Comparison of ENCODE assay signal across 8 cellular contexts in the genomic region with DNA sequence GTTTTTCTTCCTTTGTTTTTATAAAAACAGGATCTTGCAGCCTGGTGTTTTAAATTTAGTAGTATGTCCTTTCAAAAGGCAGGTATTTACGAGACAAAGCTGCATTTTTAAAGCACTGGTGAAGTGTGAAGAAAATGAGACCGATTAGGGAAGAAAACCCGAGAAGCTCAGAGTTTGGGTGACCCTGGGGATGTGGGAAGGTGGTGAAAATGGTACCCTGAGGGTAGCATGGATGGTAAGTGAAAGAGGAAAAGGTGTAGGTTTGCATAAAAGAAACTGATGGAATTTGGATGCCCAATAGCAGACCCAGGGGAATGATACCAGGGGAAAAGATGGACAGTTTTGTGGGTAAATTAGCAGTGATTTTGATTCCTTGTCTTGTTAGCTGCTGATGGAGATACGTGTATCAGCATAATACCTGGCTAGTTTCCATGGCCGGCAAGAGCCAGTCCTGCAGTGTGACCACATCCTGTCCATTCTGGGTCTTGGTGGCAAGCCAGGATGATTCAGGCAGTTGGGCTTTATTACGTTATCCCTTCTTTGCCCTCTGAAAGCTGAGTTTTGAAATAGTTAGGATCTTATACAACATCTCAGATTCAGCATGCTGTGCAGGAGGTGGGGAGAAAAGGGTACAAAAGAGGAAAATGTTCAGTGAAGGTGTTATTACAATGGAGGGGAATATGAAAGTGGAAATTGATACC. TPM values are rescaled to one million over a fixed set of nuclear protein-coding genes. Genes with fewer than 3 reads are reported as not detected.
DNase-seq lines count a peak whose midpoint lies in the region; ATAC-seq, FAIRE-seq and TF ChIP-seq lines count a peak whose summit lies in the region.

No MANE protein-coding gene starts in this region.

- no peak overlapping the region for H2BK120ac ChIP-seq in H1 (replicated peaks; ENCODE audit: low read depth, low read length)

- no peak for TF ChIP-seq CTCF in H1 (IDR thresholded peaks at IDR 0.05; ENCODE audit: control extremely low read depth in 1 of 3, insufficient read depth in 1 of 3, low read depth in 1 of 3, low read length in 3 of 3)
- TF ChIP-seq CTCF in nephron progenitor cell (IDR thresholded peaks at IDR 0.05): no peak

- no peaks in the 10 kb centered on the region for H3K27me3 ChIP-seq in H1 (replicated peaks in 1 of 4; ENCODE audit: control insufficient read depth in 3 of 4, extremely low read depth in 1 of 4, insufficient read depth in 3 of 4, low read length in 3 of 4)

- no peak overlapping the region for H3K56ac ChIP-seq in H1 (replicated peaks; ENCODE audit: insufficient read length, low read depth, low read length)

- H2BK5ac ChIP-seq in H1 (ENCODE audit: low read depth, low read length): peak overlapping the region; percentile 40; the same call in 1 of the 2 replicates

- no peak overlapping the region; the same call in 1 of the 2 replicates for H2BK12ac ChIP-seq in H1 (ENCODE audit: low read depth, low read length)

- 70% methylated on average over 6 of the region's 6 CpGs; no CpG with 5 or more reads in 1 of the 2 experiments for WGBS in H1 (ENCODE audit: extremely low coverage in 1 of 2, insufficient coverage in 1 of 2, insufficient read length in 1 of 2, insufficient replicate concordance in 2 of 2, low coverage in 1 of 2, low lambda C conversion rate in 2 of 2, missing lambda C conversion rate in 1 of 2), 2 experiments

- peak overlapping the region; percentile 2 to 43; a peak in 2 of 4 replicates for H3K4me2 ChIP-seq in H1 (ENCODE audit: insufficient read depth in 1 of 2, low read depth in 2 of 2, low read length in 2 of 2)

- H4K8ac ChIP-seq in H1 (ENCODE audit: extremely low read depth, insufficient read depth, low read length): no peak overlapping the region

- POLR2A ChIA-PET in H1 (lab: Charles Lee; ENCODE audit: partially characterized antibody): interaction anchor here (1.4 to 2.9 kb wide), 4 partner anchors 9 to 46 kb away, joined by 4 to 19 read pairs (median 10); a partner anchor contains a TSS
- POLR2A ChIA-PET in activated CD4-positive, alpha-beta memory T cell treated with anti-CD3 and anti-CD28 coated beads, Interleukin-2, amount 10 ng/mL, durations not matched to agents 7 days and 5 days (lab: Charles Lee): no interaction called here

- H2BK20ac ChIP-seq in H1 (ENCODE audit: low read length): no peak overlapping the region

- peaks cover 45% of the 10 kb centered on the region for H3K36me3 Mint-ChIP-seq in nephron progenitor cell (ENCODE audit: low read depth)
- peaks cover 10% of the 10 kb centered on the region for H3K36me3 Mint-ChIP-seq in activated CD4-positive, alpha-beta memory T cell treated with anti-CD3 and anti-CD28 coated beads, Interleukin-2, amount 10 ng/mL, durations not matched to agents 7 days and 5 days (ENCODE audit: low read depth)

- no peak overlapping the region for H2AK5ac ChIP-seq in H1 (ENCODE audit: low read depth, low read length)

- no peak overlapping the region for H3K23ac ChIP-seq in H1 (ENCODE audit: insufficient read length)

- no peaks in the 10 kb centered on the region for H4K20me1 ChIP-seq in H1 (replicated peaks in 1 of 2; ENCODE audit: control insufficient read depth in 1 of 2, insufficient read depth in 2 of 2, low read length in 2 of 2)

- H3K4me3 Mint-ChIP-seq in nephron progenitor cell: no peak overlapping the region
- H3K4me3 Mint-ChIP-seq in activated CD4-positive, alpha-beta memory T cell treated with anti-CD3 and anti-CD28 coated beads, Interleukin-2, amount 10 ng/mL, durations not matched to agents 7 days and 5 days: no peak overlapping the region

- DNase-seq in NOMO-1 treated with DMSO at 0.1 percent for 48 hours (lab: John Stamatoyannopoulos, UW; ENCODE audit: unreplicated experiment): peak; percentile 65
- DNase-seq in H1 (ENCODE audit: low read depth in 1 of 2, low spot score in 2 of 2): no peak
- DNase-seq in nephron progenitor cell: no peak
- DNase-seq in NCI-H345 (lab: John Stamatoyannopoulos, UW): no peak
- DNase-seq in NCI-H146 (lab: John Stamatoyannopoulos, UW): no peak
- no peak for DNase-seq in activated CD4-positive, alpha-beta memory T cell treated with anti-CD3 and anti-CD28 coated beads, Interleukin-2, amount 10 ng/mL, durations not matched to agents 7 days and 5 days

- peak; percentile 54 for ATAC-seq in GM19463 (IDR thresholded peaks at IDR 0.05; ENCODE audit: unreplicated experiment)
- ATAC-seq in HG02610 (IDR thresholded peaks at IDR 0.05; ENCODE audit: unreplicated experiment): no peak

- H3K4me1 ChIP-seq in H1 (replicated peaks in 1 of 4; ENCODE audit: control insufficient read depth in 3 of 4, insufficient read depth in 4 of 4, low read length in 3 of 4): peaks cover 6 to 17% (median 10%) of the 10 kb centered on the region in 4 experiments

- TF ChIP-seq RAD21 in H1 (IDR thresholded peaks at IDR 0.05 in 1 of 2, conservative IDR thresholded peaks at IDR 0.05 in 1 of 2; ENCODE audit: low read depth in 2 of 2, low read length in 2 of 2): no peak

- H3K4me3 ChIP-seq in H1 (ENCODE audit: extremely low read depth in 1 of 4, insufficient read depth in 2 of 4, low read depth in 3 of 4, low read length in 4 of 4): no peak overlapping the region

- H3K14ac ChIP-seq in H1 (ENCODE audit: insufficient read length): no peak overlapping the region

- H3K9me3 ChIP-seq in H1 (ENCODE audit: insufficient read depth in 2 of 2, low read depth in 1 of 2, low read length in 1 of 2): no peaks in the 10 kb centered on the region

- H3K79me2 ChIP-seq in H1 (ENCODE audit: control insufficient read depth in 1 of 2, insufficient read depth in 2 of 2, low read length in 2 of 2): peaks cover 5 to 82% of the 10 kb centered on the region in 2 experiments; a peak in 3 of 4 replicates

- peak overlapping the region; percentile 51 for H3K27ac Mint-ChIP-seq in nephron progenitor cell
- H3K27ac Mint-ChIP-seq in activated CD4-positive, alpha-beta memory T cell treated with anti-CD3 and anti-CD28 coated beads, Interleukin-2, amount 10 ng/mL, durations not matched to agents 7 days and 5 days: no peak overlapping the region

- no peak overlapping the region for H3K9ac ChIP-seq in H1 (replicated peaks in 1 of 4; ENCODE audit: extremely low read depth in 1 of 4, low read depth in 3 of 4, low read length in 3 of 4)

- no peak overlapping the region for H3K27ac ChIP-seq in H1 (ENCODE audit: low read depth, low read length)

- peaks cover 45% of the 10 kb centered on the region for H3K4me1 Mint-ChIP-seq in nephron progenitor cell
- peaks cover 18% of the 10 kb centered on the region for H3K4me1 Mint-ChIP-seq in activated CD4-positive, alpha-beta memory T cell treated with anti-CD3 and anti-CD28 coated beads, Interleukin-2, amount 10 ng/mL, durations not matched to agents 7 days and 5 days

- TF ChIP-seq EP300 in H1 (IDR thresholded peaks at IDR 0.05; ENCODE audit: borderline replicate concordance in 1 of 2, low read depth in 2 of 2, low read length in 2 of 2): no peak

- peak overlapping the region; percentile 85; the same call in 1 of the 2 replicates for H3K18ac ChIP-seq in H1 (ENCODE audit: extremely low read depth, low read length)

- H2AFZ ChIP-seq in H1 (ENCODE audit: low read length): no peak overlapping the region

- no peaks in the 10 kb centered on the region for H3K27me3 Mint-ChIP-seq in nephron progenitor cell (ENCODE audit: low read depth, poor library complexity)
- no peaks in the 10 kb centered on the region for H3K27me3 Mint-ChIP-seq in activated CD4-positive, alpha-beta memory T cell treated with anti-CD3 and anti-CD28 coated beads, Interleukin-2, amount 10 ng/mL, durations not matched to agents 7 days and 5 days

- FAIRE-seq in H1 (lab: Jason Lieb, UNC): peak; percentile 24

- no peaks in the 10 kb centered on the region for H3K23me2 ChIP-seq in H1 (ENCODE audit: low read depth, low read length)

- CTCF ChIA-PET in H1 (lab: Charles Lee; ENCODE audit: partially characterized antibody): interaction anchor here (0.6 to 1.4 kb wide), 6 partner anchors 9 to 462 kb away, joined by 3 to 4 read pairs (median 3); a partner anchor contains a TSS
- CTCF ChIA-PET in activated CD4-positive, alpha-beta memory T cell treated with anti-CD3 and anti-CD28 coated beads, Interleukin-2, amount 10 ng/mL, durations not matched to agents 7 days and 5 days (lab: Charles Lee): interaction anchor here (0.6 kb wide), 1 partner anchor 378 kb away, joined by 3 read pairs; no protein-coding TSS in a partner anchor

- H4K91ac ChIP-seq in H1 (replicated peaks; ENCODE audit: insufficient read length, low read length): no peak overlapping the region

- 0 out of 3 replicates have a peak, but pooled peaks of 1 of the 2 experiments have one; percentile 20 for TF ChIP-seq POLR2A in H1 (IDR thresholded peaks at IDR 0.05; ENCODE audit: control extremely low read depth in 1 of 2, low read depth in 2 of 2, low read length in 2 of 2)

- no peaks in the 10 kb centered on the region for H3K9me3 Mint-ChIP-seq in nephron progenitor cell
- H3K9me3 Mint-ChIP-seq in activated CD4-positive, alpha-beta memory T cell treated with anti-CD3 and anti-CD28 coated beads, Interleukin-2, amount 10 ng/mL, durations not matched to agents 7 days and 5 days: no peaks in the 10 kb centered on the region

- no peak overlapping the region for H3K4ac ChIP-seq in H1 (replicated peaks; ENCODE audit: insufficient read length, low read depth, low read length)

- H4K5ac ChIP-seq in H1 (ENCODE audit: insufficient read length, low read depth, low read length): no peak overlapping the region

- H2BK15ac ChIP-seq in H1 (ENCODE audit: low read length): 0 out of 2 replicates have a peak overlapping the region, but pooled peaks have one; percentile 13

- no peaks in the 10 kb centered on the region; the same call in 1 of the 2 replicates for H3K79me1 ChIP-seq in H1 (ENCODE audit: low read depth, low read length)

- H3K36me3 ChIP-seq in H1 (ENCODE audit: control insufficient read depth in 2 of 4, insufficient read depth in 4 of 4, low read length in 3 of 4): peaks cover 0 to 26% (median 2%) of the 10 kb centered on the region in 4 experiments; a peak in 3 of 8 replicates

TF ChIP-seq in H1, 55 proteins besides CTCF, POLR2A, EP300 and RAD21:
- TF ChIP-seq TCF12 (IDR thresholded peaks at IDR 0.05; ENCODE audit: low read depth, low read length): no peak
- TF ChIP-seq YY1 (IDR thresholded peaks at IDR 0.05; ENCODE audit: low read depth, low read length): no peak
TF ChIP-seq in H1: peak in this region for 0.

RNA-seq across cellular contexts. Expression of a gene that starts 8.9 kb away (rescaled TPM):
- 54.3 and 58.4 TPM in 2 replicates for total RNA-seq in H1 (2021; fragmentation: NEBNext Ultra II Directional; extraction: Animal tissue kit (Norgen Biotek cat#: 25700))
- polyA plus RNA-seq in H1 (2011; rRNA removed): 34.1 and 40.8 TPM in 2 replicates
- 32.1 TPM for polyA plus RNA-seq in H1 (2011; cell fraction: cytosol; rRNA removed)
- polyA plus RNA-seq in H1 (2011; cell fraction: nucleus; rRNA removed): 89.8 TPM
- polyA plus RNA-seq in H1 (2012, experiment 1 of 2): 34.8 to 37.2 TPM (median 35.4 TPM) in 4 replicates
- polyA plus RNA-seq in H1 (2012, experiment 2 of 2): 6.6 TPM
- polyA plus RNA-seq in H1 (2013, experiment 1 of 2): 30.6 TPM
- 27.4 TPM for polyA plus RNA-seq in H1 (2013, experiment 2 of 2)
- 83.3 and 93.4 TPM in 2 replicates for polyA minus RNA-seq in H1 (2011; rRNA and poly(A)+ RNA removed)
- polyA minus RNA-seq in H1 (2011; cell fraction: cytosol; rRNA and poly(A)+ RNA removed): 48.6 TPM
- 189 TPM for polyA minus RNA-seq in H1 (2011; cell fraction: nucleus; rRNA and poly(A)+ RNA removed)
- total RNA-seq in activated CD4-positive, alpha-beta memory T cell treated with anti-CD3 and anti-CD28 coated beads, Interleukin-2, amount 10 ng/mL, durations not matched to agents 7 days and 5 days: 10 to 100 TPM; 12.5 to 15.9 TPM
